18 cellular contexts compared by ENCODE assay signal in the genomic region with DNA sequence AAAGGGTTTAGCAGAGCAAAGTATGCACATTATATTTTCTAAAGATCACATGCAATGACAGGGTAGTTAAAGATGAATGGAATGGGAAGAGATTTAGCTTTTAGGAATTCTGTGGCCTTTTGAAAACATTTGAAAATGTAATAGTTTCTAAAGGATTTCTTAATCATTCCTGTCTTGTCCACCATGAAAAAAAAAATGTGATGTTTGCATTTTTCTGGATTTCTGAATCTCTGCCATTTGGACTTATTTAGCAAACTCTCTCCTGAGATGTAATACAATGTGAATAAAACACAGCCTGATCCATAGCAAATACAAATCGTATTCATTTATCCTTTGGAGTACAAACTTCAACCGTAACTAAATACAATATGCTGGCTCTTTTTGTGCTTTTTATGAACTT.
A peak's percentile ranks its signal among the peaks of the same experiment; 100 is the strongest.
DNase-seq lines count a peak whose midpoint lies in the region; ATAC-seq and TF ChIP-seq lines count a peak whose summit lies in the region.
"Had no signal": no experiment of that assay in that cellular context is flagged by ENCODE, and none has a peak within 500 bp of the region (broad histone marks: within the 10 kb centered on the region; RNA-seq: fewer than 3 reads in every experiment).

No MANE protein-coding gene starts in this region.

- no peak overlapping the region for H3K18ac ChIP-seq in mesenchymal stem cell (ENCODE audit: low read depth in 1 of 2, low read length in 2 of 2)

- H3K4ac ChIP-seq in mesenchymal stem cell (ENCODE audit: low read depth in 1 of 2, low read length in 2 of 2), result no peak overlapping the region

- no peak overlapping the region for H2BK12ac ChIP-seq in mesenchymal stem cell (ENCODE audit: low read length in 2 of 2)

- no peak overlapping the region for H2BK5ac ChIP-seq in mesenchymal stem cell (ENCODE audit: low read depth, low read length, poor library complexity, severe bottlenecking)

- H3K4me3 ChIP-seq in adipocyte (ENCODE audit: low read length), result peak overlapping the region; percentile 49
- no peak overlapping the region for H3K4me3 ChIP-seq in mesenchymal stem cell (ENCODE audit: insufficient read depth in 1 of 2, low read depth in 1 of 2, low read length in 2 of 2)
- H3K4me3 ChIP-seq: A549, GM23338 had no signal

- no peaks in the 10 kb centered on the region for H3K27me3 ChIP-seq in adipocyte (replicated peaks; ENCODE audit: control insufficient read depth, insufficient read depth, low read length)
- H3K27me3 ChIP-seq in mesenchymal stem cell (ENCODE audit: control insufficient read depth in 1 of 2, insufficient read depth in 1 of 2, low read length in 2 of 2), result no peaks in the 10 kb centered on the region

- no peak for ATAC-seq in stimulated activated memory B cell treated with anti-CD40 and anti-IgM and Interleukin-4, amounts not matched to agents 10 μg/mL and 1 μg/mL and 100 μg/mL, for 72 hours
- ATAC-seq: A549, GM23338, HepG2 had no signal

- H2BK15ac ChIP-seq in mesenchymal stem cell (ENCODE audit: low read depth, poor library complexity, severe bottlenecking), result no peak overlapping the region

- no peak overlapping the region for H4K8ac ChIP-seq in mesenchymal stem cell (ENCODE audit: low read length)

- H2BK120ac ChIP-seq in mesenchymal stem cell (ENCODE audit: low read depth, low read length), result no peak overlapping the region

- WGBS in mesenchymal stem cell, result no CpG with 5 or more reads among the region's 2 CpGs

- peak overlapping the region; percentile 77 for H3K9ac ChIP-seq in adipocyte (ENCODE audit: low read length)
- H3K9ac ChIP-seq in mesenchymal stem cell (ENCODE audit: low read length), result no peak overlapping the region
- H3K9ac ChIP-seq: KMS-11 had no signal

- H3K4me3 Mint-ChIP-seq in endothelial cell (ENCODE audit: unreplicated experiment), result no peak overlapping the region
- no peak overlapping the region for H3K4me3 Mint-ChIP-seq in stimulated activated memory B cell treated with anti-CD40 and anti-IgM and Interleukin-4, amounts not matched to agents 10 μg/mL and 1 μg/mL and 100 μg/mL, for 72 hours
- H3K4me3 Mint-ChIP-seq: B cell; CD4-positive, alpha-beta T cell; GM23338 had no signal

- no peaks in the 10 kb centered on the region for H3K9me3 ChIP-seq in adipocyte (ENCODE audit: control insufficient read depth, low read length)
- H3K9me3 ChIP-seq in mesenchymal stem cell (ENCODE audit: control insufficient read depth, low read length), result no peaks in the 10 kb centered on the region
- H3K9me3 ChIP-seq: A549 had no signal

- H3K79me1 ChIP-seq in mesenchymal stem cell (replicated peaks; ENCODE audit: low read length, poor library complexity, severe bottlenecking), result no peaks in the 10 kb centered on the region

- no peak overlapping the region for H4K91ac ChIP-seq in mesenchymal stem cell (ENCODE audit: low read length)

- TF ChIP-seq CTCF in endothelial cell (IDR thresholded peaks at IDR 0.05; ENCODE audit: unreplicated experiment), result no peak

- no peaks in the 10 kb centered on the region for H3K4me1 Mint-ChIP-seq in endothelial cell (ENCODE audit: unreplicated experiment)
- no peaks in the 10 kb centered on the region for H3K4me1 Mint-ChIP-seq in stimulated activated memory B cell treated with anti-CD40 and anti-IgM and Interleukin-4, amounts not matched to agents 10 μg/mL and 1 μg/mL and 100 μg/mL, for 72 hours
- H3K4me1 Mint-ChIP-seq: B cell, GM23338 had no signal

- H3K27ac Mint-ChIP-seq in endothelial cell (ENCODE audit: unreplicated experiment), result no peak overlapping the region
- no peak overlapping the region for H3K27ac Mint-ChIP-seq in stimulated activated memory B cell treated with anti-CD40 and anti-IgM and Interleukin-4, amounts not matched to agents 10 μg/mL and 1 μg/mL and 100 μg/mL, for 72 hours
- H3K27ac Mint-ChIP-seq: B cell; CD4-positive, alpha-beta T cell; GM23338 had no signal

- H3K36me3 ChIP-seq in adipocyte (ENCODE audit: control insufficient read depth, insufficient read depth, low read length, severe bottlenecking) (no peaks in the 10 kb centered on the region), mesenchymal stem cell (ENCODE audit: control insufficient read depth in 1 of 2, insufficient read depth in 2 of 2, low read depth in 1 of 2, low read length in 2 of 2) (no peaks in the 10 kb centered on the region)

- no peak overlapping the region for H2AK5ac ChIP-seq in mesenchymal stem cell (ENCODE audit: low read length, severe bottlenecking)

- no peaks in the 10 kb centered on the region for H3K9me3 Mint-ChIP-seq in endothelial cell (ENCODE audit: unreplicated experiment)
- H3K9me3 Mint-ChIP-seq in stimulated activated memory B cell treated with anti-CD40 and anti-IgM and Interleukin-4, amounts not matched to agents 10 μg/mL and 1 μg/mL and 100 μg/mL, for 72 hours, result peaks cover 4% of the 10 kb centered on the region
- H3K9me3 Mint-ChIP-seq: GM23338 had no signal

- no peak overlapping the region for H3K14ac ChIP-seq in mesenchymal stem cell (ENCODE audit: low read length in 2 of 2)

- H3K4me2 ChIP-seq in mesenchymal stem cell (ENCODE audit: low read length, poor library complexity, severe bottlenecking), result no peak overlapping the region
- H3K4me2 ChIP-seq: A549, GM23338, KMS-11 had no signal

- H3K36me3 Mint-ChIP-seq in endothelial cell (ENCODE audit: low read depth, unreplicated experiment), result no peaks in the 10 kb centered on the region
- no peaks in the 10 kb centered on the region for H3K36me3 Mint-ChIP-seq in stimulated activated memory B cell treated with anti-CD40 and anti-IgM and Interleukin-4, amounts not matched to agents 10 μg/mL and 1 μg/mL and 100 μg/mL, for 72 hours

- no peak overlapping the region for H3K23ac ChIP-seq in mesenchymal stem cell (ENCODE audit: low read length in 2 of 2)

- H3K27me3 Mint-ChIP-seq in endothelial cell (ENCODE audit: unreplicated experiment), result no peaks in the 10 kb centered on the region
- peaks cover 16% of the 10 kb centered on the region for H3K27me3 Mint-ChIP-seq in stimulated activated memory B cell treated with anti-CD40 and anti-IgM and Interleukin-4, amounts not matched to agents 10 μg/mL and 1 μg/mL and 100 μg/mL, for 72 hours

- H3K4me1 ChIP-seq in adipocyte (ENCODE audit: control insufficient read depth, insufficient read depth, low read length) (peaks cover 45% of the 10 kb centered on the region), mesenchymal stem cell (ENCODE audit: control insufficient read depth, insufficient read depth, low read depth, low read length) (no peaks in the 10 kb centered on the region)
- H3K4me1 ChIP-seq: A549 had no signal

- DNase-seq in EH (ENCODE audit: low read depth) (peak; percentile 1), adipocyte (ENCODE audit: low read depth) (peak; percentile 16), mesenchymal stem cell (peak; percentile 1), endothelial cell (ENCODE audit: low spot score) (no peak), epidermal melanocyte (ENCODE audit: insufficient read length, low spot score) (no peak)
- no peak for DNase-seq in stimulated activated CD4-positive, alpha-beta T cell treated with anti-CD3 and anti-CD28 coated beads, Interleukin-12 subunit alpha, Interleukin-12 subunit beta, amount 100 ng/mL, for 4 hours
- DNase-seq: C1 segment of cervical spinal cord; Calu3; CD4-positive, alpha-beta T cell; DMS79; EL; H7 had no signal

- no peak overlapping the region for H3K27ac ChIP-seq in mesenchymal stem cell (ENCODE audit: low read length, poor library complexity, severe bottlenecking)
- H3K27ac ChIP-seq: A549, KMS-11 had no signal

- H2AFZ ChIP-seq in mesenchymal stem cell (ENCODE audit: low read depth, low read length), result no peak overlapping the region
- H2AFZ ChIP-seq: GM23338 had no signal

Comparison
In these comparisons a context has a peak if more than half of its experiments do, and no peak if none do; other contexts are left out.
1. DNase-seq: peak in EH (single experiment), adipocyte (single experiment) and mesenchymal stem cell (single experiment); none in endothelial cell (single experiment), epidermal melanocyte (single experiment) and stimulated activated CD4-positive, alpha-beta T cell treated with anti-CD3 and anti-CD28 coated beads, Interleukin-12 subunit alpha, Interleukin-12 subunit beta, amount 100 ng/mL, for 4 hours (single experiment).